In the genomic region with DNA sequence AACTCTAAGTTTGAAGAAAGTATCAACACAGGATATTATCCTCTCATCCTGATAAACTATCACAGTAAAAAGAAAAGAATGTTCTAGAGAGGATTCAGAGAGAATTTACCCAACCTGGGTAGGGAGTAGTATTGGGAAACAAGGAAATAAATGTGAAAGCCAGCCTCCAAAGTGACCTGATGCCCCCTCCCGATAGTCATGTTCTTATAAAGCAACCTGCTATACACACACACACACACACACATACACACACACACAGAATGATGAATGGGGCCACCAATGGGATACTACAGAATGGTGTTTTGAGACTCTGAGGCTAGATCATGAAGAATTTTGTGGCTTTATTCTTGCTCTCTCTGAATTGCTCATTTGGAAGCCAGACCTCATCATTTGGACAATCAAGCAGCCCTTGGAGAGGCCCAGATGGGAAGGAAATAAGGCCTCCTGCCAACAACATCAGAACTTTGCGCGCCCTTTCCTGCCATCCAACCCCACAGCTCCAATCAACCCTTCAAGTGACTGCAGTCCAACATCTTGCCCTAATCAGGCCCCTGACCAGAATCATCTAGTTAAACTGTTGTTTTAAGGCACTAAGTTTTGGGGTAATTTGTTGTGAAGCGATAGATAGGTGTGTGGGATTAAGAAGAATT, we compare ENCODE assay signal across 12 cellular contexts.
"Had no signal": no experiment of that assay in that cellular context is flagged by ENCODE, and none has a peak within 500 bp of the region (broad histone marks: within the 10 kb centered on the region; RNA-seq: fewer than 3 reads in every experiment).

No MANE protein-coding gene starts in this region.

- H3K36me3 ChIP-seq: colonic mucosa, thoracic aorta had no signal

- H3K27me3 ChIP-seq: colonic mucosa had no signal

- H3K9me3 ChIP-seq: colonic mucosa, thoracic aorta had no signal

- H3K4me3 ChIP-seq: colonic mucosa, skin epidermis, thoracic aorta had no signal

- H3K27ac ChIP-seq: colonic mucosa, skin epidermis, thoracic aorta had no signal

- DNase-seq: activated CD4-positive, alpha-beta T cell treated with anti-CD3 and anti-CD28 coated beads for 1 hour; activated CD4-positive, alpha-beta T cell treated with anti-CD3 and anti-CD28 coated beads, Interleukin-2, amount 50 U/mL, for 48 hours; activated CD8-positive, alpha-beta memory T cell treated with anti-CD3 and anti-CD28 coated beads, Interleukin-2, amount 10 ng/mL, durations not matched to agents 7 days and 5 days; activated effector memory CD4-positive, alpha-beta T cell treated with anti-CD3 and anti-CD28 coated beads, Interleukin-2, amount 50 U/mL, for 16 hours; activated T-cell treated with anti-CD3 and anti-CD28 coated beads, Interleukin-2, amount 50 U/mL, for 4 hours; colonic mucosa; effector CD4-positive, alpha-beta T cell; stimulated activated CD4-positive, alpha-beta T cell treated with anti-CD3 and anti-CD28 coated beads, Interleukin-4, amount 100 ng/mL, for 4 hours; stimulated activated naive CD8-positive, alpha-beta T cell treated with anti-CD3 and anti-CD28 coated beads, Interleukin-15, amount 100 ng/mL, for 72 hours; T-helper 9 cell had no signal

- H3K4me1 ChIP-seq: colonic mucosa had no signal

- ATAC-seq: activated CD8-positive, alpha-beta memory T cell treated with anti-CD3 and anti-CD28 coated beads, Interleukin-2, amount 10 ng/mL, durations not matched to agents 7 days and 5 days; activated T-cell treated with anti-CD3 and anti-CD28 coated beads, Interleukin-2, amount 50 U/mL, for 4 hours; stimulated activated naive CD8-positive, alpha-beta T cell treated with anti-CD3 and anti-CD28 coated beads, Interleukin-15, amount 100 ng/mL, for 72 hours had no signal
